ENCODE assay signal across 1 cellular context in the genomic region with DNA sequence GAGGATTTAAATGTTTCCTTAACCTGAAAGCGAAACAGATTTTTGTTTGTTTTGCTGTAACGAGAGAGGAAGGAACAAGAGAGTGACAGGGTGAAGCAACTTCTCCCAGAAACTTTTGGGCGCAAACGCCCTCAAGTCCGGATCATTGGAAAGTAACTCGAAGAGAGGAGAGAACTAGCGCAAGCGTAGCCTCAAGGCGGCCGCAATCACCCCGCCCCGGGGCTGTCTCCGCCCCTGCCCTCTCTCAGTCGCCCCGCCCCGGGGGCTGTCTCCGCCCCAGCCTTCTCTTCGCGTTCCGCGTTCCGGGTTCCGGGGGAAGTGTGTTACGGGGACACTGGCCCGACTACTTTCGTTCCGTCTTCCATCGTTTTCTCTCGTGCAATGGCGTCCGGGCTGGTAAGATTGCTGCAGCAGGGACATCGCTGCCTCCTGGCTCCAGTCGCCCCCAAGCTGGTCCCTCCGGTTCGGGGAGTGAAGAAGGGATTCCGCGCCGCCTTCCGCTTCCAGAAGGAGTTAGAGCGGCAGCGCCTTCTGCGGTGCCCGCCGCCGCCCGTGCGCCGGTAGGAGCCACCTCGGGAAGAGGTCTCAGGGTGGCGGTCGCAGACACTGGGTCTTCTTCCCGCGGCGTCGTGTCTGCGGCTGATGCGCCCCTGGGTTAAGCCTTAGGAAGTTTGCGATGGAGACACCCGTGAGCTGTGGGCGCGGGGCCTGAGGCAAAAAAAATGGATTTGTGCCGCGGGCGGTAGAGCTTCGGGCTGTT.
TF ChIP-seq lines count a peak whose summit lies in the region.

A gene (plus strand): TSS at position 372 of the 760 bp plus-strand sequence. CDS start 10 bp downstream, at position 382.

TF ChIP-seq in K562, 482 proteins besides CTCF, POLR2A, EP300 and RAD21 (continued from another document and continues in another):
- TF ChIP-seq KDM5B (IDR thresholded peaks at IDR 0.05; ENCODE audit: insufficient replicate concordance, low read depth, low read length) (peak; percentile 89), ZNF57 (CRISPR knock-in tag; IDR thresholded peaks at IDR 0.05) (no peak), RBM25 (IDR thresholded peaks at IDR 0.05; ENCODE audit: low read depth, low read length, severe bottlenecking) (no peak), CBFB (CRISPR knock-in tag; IDR thresholded peaks at IDR 0.05) (no peak), STAT5B (CRISPR knock-in tag; IDR thresholded peaks at IDR 0.05) (no peak), NUFIP1 (IDR thresholded peaks at IDR 0.05; ENCODE audit: partially characterized antibody) (no peak), L3MBTL2 (IDR thresholded peaks at IDR 0.05) (peak; percentile 57; the same call in 1 of the 2 replicates), XRCC4 (IDR thresholded peaks at IDR 0.05; ENCODE audit: extremely low read depth, insufficient read depth, insufficient read length) (no peak), KLF1 (tag; IDR thresholded peaks at IDR 0.05) (no peak), HEY1 (CRISPR knock-in tag; IDR thresholded peaks at IDR 0.05; ENCODE audit: borderline replicate concordance) (no peak), ZBTB17 (CRISPR knock-in tag; IDR thresholded peaks at IDR 0.05) (no peak)
- TF ChIP-seq, protein P1, sequence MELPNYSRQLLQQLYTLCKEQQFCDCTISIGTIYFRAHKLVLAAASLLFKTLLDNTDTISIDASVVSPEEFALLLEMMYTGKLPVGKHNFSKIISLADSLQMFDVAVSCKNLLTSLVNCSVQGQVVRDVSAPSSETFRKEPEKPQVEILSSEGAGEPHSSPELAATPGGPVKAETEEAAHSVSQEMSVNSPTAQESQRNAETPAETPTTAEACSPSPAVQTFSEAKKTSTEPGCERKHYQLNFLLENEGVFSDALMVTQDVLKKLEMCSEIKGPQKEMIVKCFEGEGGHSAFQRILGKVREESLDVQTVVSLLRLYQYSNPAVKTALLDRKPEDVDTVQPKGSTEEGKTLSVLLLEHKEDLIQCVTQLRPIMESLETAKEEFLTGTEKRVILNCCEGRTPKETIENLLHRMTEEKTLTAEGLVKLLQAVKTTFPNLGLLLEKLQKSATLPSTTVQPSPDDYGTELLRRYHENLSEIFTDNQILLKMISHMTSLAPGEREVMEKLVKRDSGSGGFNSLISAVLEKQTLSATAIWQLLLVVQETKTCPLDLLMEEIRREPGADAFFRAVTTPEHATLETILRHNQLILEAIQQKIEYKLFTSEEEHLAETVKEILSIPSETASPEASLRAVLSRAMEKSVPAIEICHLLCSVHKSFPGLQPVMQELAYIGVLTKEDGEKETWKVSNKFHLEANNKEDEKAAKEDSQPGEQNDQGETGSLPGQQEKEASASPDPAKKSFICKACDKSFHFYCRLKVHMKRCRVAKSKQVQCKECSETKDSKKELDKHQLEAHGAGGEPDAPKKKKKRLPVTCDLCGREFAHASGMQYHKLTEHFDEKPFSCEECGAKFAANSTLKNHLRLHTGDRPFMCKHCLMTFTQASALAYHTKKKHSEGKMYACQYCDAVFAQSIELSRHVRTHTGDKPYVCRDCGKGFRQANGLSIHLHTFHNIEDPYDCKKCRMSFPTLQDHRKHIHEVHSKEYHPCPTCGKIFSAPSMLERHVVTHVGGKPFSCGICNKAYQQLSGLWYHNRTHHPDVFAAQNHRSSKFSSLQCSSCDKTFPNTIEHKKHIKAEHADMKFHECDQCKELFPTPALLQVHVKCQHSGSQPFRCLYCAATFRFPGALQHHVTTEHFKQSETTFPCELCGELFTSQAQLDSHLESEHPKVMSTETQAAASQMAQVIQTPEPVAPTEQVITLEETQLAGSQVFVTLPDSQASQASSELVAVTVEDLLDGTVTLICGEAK (IDR thresholded peaks at IDR 0.05): peak; percentile 98
- TF ChIP-seq, protein P1 (CRISPR knock-in tag; IDR thresholded peaks at IDR 0.05): no peak
- TF ChIP-seq, protein P2, sequence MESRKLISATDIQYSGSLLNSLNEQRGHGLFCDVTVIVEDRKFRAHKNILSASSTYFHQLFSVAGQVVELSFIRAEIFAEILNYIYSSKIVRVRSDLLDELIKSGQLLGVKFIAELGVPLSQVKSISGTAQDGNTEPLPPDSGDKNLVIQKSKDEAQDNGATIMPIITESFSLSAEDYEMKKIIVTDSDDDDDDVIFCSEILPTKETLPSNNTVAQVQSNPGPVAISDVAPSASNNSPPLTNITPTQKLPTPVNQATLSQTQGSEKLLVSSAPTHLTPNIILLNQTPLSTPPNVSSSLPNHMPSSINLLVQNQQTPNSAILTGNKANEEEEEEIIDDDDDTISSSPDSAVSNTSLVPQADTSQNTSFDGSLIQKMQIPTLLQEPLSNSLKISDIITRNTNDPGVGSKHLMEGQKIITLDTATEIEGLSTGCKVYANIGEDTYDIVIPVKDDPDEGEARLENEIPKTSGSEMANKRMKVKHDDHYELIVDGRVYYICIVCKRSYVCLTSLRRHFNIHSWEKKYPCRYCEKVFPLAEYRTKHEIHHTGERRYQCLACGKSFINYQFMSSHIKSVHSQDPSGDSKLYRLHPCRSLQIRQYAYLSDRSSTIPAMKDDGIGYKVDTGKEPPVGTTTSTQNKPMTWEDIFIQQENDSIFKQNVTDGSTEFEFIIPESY (CRISPR knock-in tag; IDR thresholded peaks at IDR 0.05): peak; percentile 41; the same call in 1 of the 2 replicates
- TF ChIP-seq, protein P3, sequence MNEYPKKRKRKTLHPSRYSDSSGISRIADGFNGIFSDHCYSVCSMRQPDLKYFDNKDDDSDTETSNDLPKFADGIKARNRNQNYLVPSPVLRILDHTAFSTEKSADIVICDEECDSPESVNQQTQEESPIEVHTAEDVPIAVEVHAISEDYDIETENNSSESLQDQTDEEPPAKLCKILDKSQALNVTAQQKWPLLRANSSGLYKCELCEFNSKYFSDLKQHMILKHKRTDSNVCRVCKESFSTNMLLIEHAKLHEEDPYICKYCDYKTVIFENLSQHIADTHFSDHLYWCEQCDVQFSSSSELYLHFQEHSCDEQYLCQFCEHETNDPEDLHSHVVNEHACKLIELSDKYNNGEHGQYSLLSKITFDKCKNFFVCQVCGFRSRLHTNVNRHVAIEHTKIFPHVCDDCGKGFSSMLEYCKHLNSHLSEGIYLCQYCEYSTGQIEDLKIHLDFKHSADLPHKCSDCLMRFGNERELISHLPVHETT (CRISPR knock-in tag; conservative IDR thresholded peaks at IDR 0.05 in 1 of 2, IDR thresholded peaks at IDR 0.05 in 1 of 2): peak in 1 of 2 experiments; percentile 79; a peak in 2 of 4 replicates
- TF ChIP-seq, protein P4, sequence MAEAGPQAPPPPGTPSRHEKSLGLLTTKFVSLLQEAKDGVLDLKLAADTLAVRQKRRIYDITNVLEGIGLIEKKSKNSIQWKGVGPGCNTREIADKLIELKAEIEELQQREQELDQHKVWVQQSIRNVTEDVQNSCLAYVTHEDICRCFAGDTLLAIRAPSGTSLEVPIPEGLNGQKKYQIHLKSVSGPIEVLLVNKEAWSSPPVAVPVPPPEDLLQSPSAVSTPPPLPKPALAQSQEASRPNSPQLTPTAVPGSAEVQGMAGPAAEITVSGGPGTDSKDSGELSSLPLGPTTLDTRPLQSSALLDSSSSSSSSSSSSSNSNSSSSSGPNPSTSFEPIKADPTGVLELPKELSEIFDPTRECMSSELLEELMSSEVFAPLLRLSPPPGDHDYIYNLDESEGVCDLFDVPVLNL (CRISPR knock-in tag; IDR thresholded peaks at IDR 0.05; ENCODE audit: low read depth): no peak
- TF ChIP-seq, protein P5, sequence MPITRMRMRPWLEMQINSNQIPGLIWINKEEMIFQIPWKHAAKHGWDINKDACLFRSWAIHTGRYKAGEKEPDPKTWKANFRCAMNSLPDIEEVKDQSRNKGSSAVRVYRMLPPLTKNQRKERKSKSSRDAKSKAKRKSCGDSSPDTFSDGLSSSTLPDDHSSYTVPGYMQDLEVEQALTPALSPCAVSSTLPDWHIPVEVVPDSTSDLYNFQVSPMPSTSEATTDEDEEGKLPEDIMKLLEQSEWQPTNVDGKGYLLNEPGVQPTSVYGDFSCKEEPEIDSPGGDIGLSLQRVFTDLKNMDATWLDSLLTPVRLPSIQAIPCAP (CRISPR knock-in tag; IDR thresholded peaks at IDR 0.05; ENCODE audit: borderline replicate concordance): no peak
- TF ChIP-seq, protein P6, sequence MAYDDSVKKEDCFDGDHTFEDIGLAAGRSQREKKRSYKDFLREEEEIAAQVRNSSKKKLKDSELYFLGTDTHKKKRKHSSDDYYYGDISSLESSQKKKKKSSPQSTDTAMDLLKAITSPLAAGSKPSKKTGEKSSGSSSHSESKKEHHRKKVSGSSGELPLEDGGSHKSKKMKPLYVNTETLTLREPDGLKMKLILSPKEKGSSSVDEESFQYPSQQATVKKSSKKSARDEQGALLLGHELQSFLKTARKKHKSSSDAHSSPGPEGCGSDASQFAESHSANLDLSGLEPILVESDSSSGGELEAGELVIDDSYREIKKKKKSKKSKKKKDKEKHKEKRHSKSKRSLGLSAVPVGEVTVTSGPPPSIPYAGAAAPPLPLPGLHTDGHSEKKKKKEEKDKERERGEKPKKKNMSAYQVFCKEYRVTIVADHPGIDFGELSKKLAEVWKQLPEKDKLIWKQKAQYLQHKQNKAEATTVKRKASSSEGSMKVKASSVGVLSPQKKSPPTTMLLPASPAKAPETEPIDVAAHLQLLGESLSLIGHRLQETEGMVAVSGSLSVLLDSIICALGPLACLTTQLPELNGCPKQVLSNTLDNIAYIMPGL (CRISPR knock-in tag; IDR thresholded peaks at IDR 0.05): peak; percentile 76; the same call in 1 of the 2 replicates
- TF ChIP-seq, protein P7, sequence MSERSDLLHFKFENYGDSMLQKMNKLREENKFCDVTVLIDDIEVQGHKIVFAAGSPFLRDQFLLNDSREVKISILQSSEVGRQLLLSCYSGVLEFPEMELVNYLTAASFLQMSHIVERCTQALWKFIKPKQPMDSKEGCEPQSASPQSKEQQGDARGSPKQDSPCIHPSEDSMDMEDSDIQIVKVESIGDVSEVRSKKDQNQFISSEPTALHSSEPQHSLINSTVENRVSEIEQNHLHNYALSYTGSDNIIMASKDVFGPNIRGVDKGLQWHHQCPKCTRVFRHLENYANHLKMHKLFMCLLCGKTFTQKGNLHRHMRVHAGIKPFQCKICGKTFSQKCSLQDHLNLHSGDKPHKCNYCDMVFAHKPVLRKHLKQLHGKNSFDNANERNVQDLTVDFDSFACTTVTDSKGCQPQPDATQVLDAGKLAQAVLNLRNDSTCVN (CRISPR knock-in tag; IDR thresholded peaks at IDR 0.05): no peak
- TF ChIP-seq, protein P8, sequence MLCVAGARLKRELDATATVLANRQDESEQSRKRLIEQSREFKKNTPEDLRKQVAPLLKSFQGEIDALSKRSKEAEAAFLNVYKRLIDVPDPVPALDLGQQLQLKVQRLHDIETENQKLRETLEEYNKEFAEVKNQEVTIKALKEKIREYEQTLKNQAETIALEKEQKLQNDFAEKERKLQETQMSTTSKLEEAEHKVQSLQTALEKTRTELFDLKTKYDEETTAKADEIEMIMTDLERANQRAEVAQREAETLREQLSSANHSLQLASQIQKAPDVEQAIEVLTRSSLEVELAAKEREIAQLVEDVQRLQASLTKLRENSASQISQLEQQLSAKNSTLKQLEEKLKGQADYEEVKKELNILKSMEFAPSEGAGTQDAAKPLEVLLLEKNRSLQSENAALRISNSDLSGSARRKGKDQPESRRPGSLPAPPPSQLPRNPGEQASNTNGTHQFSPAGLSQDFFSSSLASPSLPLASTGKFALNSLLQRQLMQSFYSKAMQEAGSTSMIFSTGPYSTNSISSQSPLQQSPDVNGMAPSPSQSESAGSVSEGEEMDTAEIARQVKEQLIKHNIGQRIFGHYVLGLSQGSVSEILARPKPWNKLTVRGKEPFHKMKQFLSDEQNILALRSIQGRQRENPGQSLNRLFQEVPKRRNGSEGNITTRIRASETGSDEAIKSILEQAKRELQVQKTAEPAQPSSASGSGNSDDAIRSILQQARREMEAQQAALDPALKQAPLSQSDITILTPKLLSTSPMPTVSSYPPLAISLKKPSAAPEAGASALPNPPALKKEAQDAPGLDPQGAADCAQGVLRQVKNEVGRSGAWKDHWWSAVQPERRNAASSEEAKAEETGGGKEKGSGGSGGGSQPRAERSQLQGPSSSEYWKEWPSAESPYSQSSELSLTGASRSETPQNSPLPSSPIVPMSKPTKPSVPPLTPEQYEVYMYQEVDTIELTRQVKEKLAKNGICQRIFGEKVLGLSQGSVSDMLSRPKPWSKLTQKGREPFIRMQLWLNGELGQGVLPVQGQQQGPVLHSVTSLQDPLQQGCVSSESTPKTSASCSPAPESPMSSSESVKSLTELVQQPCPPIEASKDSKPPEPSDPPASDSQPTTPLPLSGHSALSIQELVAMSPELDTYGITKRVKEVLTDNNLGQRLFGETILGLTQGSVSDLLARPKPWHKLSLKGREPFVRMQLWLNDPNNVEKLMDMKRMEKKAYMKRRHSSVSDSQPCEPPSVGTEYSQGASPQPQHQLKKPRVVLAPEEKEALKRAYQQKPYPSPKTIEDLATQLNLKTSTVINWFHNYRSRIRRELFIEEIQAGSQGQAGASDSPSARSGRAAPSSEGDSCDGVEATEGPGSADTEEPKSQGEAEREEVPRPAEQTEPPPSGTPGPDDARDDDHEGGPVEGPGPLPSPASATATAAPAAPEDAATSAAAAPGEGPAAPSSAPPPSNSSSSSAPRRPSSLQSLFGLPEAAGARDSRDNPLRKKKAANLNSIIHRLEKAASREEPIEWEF (CRISPR knock-in tag; IDR thresholded peaks at IDR 0.05): no peak
